17 cellular contexts compared by ENCODE assay signal in the genomic region with DNA sequence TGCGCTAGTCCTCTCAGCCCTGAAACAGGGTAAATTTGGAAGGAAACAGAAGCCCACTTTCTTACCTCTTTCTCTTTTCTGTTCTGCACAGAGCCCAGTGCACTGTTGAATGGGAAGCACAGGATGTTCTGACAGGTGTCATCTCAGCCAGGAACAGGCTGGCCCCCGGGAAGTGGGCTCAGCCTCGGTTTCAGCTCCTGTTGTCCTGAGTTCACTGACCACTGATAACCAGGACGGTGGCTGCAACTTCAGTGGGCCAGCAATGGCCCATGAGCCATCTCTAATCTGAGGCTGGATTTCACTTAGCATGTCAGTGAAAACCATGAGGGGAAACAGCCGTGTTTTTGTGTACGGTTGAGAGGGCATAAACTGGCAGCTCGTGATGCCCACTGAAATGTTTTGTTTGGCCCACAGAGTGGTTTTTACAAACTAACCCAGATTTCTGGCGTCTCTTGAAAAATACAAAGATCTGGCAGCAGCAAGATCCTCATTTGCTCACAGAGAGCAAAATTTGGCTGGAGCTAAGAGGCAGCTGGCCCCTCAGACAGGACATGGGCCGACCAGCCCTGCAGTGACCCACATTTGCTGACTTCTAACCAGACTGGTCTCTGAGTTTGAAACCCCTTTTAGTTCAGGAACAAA.
"Had no signal": no experiment of that assay in that cellular context is flagged by ENCODE, and none has a peak within 500 bp of the region (broad histone marks: within the 10 kb centered on the region; RNA-seq: fewer than 3 reads in every experiment).

No MANE protein-coding gene starts in this region.

- H3K4me3 ChIP-seq: ascending aorta, breast epithelium, left lung, smooth muscle cell, thoracic aorta had no signal

- H3K27ac ChIP-seq: ascending aorta, breast epithelium, left lung, thoracic aorta, VCaP had no signal

- H3K4me2 ChIP-seq: smooth muscle cell had no signal

- DNase-seq: activated CD4-positive, CD25-positive, alpha-beta regulatory T cell treated with anti-CD3 and anti-CD28 coated beads, Interleukin-2, amount 50 U/mL, for 72 hours; activated effector memory CD4-positive, alpha-beta T cell treated with anti-CD3 and anti-CD28 coated beads, Interleukin-2, amount 50 U/mL, for 16 hours; activated naive CD4-positive, alpha-beta T cell treated with anti-CD3 and anti-CD28 coated beads, Interleukin-2, amount 50 U/mL, for 16 hours; activated T-cell treated with anti-CD3 and anti-CD28 coated beads, Interleukin-2, amount 50 U/mL, for 72 hours; foreskin melanocyte; kidney; left lung; stimulated activated CD4-positive, alpha-beta T cell treated with anti-CD3 and anti-CD28 coated beads, Interleukin-4, amount 100 ng/mL, for 1 hour; stimulated activated naive CD8-positive, alpha-beta T cell treated with anti-CD3 and anti-CD28 coated beads, Interleukin-15, amount 100 ng/mL, for 72 hours; T-helper 17 cell had no signal

- H3K4me3 Mint-ChIP-seq: activated T-cell treated with anti-CD3 and anti-CD28 coated beads, Interleukin-2, amount 50 U/mL, for 72 hours; stimulated activated naive CD8-positive, alpha-beta T cell treated with anti-CD3 and anti-CD28 coated beads, Interleukin-15, amount 100 ng/mL, for 72 hours; T-helper 17 cell had no signal

- H3K9me3 ChIP-seq: ascending aorta, breast epithelium, thoracic aorta had no signal

- H3K27ac Mint-ChIP-seq: activated T-cell treated with anti-CD3 and anti-CD28 coated beads, Interleukin-2, amount 50 U/mL, for 72 hours; progenitor cell of endocrine pancreas; stimulated activated naive CD8-positive, alpha-beta T cell treated with anti-CD3 and anti-CD28 coated beads, Interleukin-15, amount 100 ng/mL, for 72 hours; T-helper 17 cell had no signal

- H3K27me3 Mint-ChIP-seq: progenitor cell of endocrine pancreas; stimulated activated naive CD8-positive, alpha-beta T cell treated with anti-CD3 and anti-CD28 coated beads, Interleukin-15, amount 100 ng/mL, for 72 hours; T-helper 17 cell had no signal

- H3K4me1 ChIP-seq: ascending aorta, breast epithelium, left lung had no signal

- H3K36me3 ChIP-seq: ascending aorta, breast epithelium, left lung, thoracic aorta had no signal

- ATAC-seq: activated T-cell treated with anti-CD3 and anti-CD28 coated beads, Interleukin-2, amount 50 U/mL, for 72 hours; left lung; sciatic nerve; stimulated activated naive CD8-positive, alpha-beta T cell treated with anti-CD3 and anti-CD28 coated beads, Interleukin-15, amount 100 ng/mL, for 72 hours; T-helper 17 cell had no signal

- H3K4me1 Mint-ChIP-seq: stimulated activated naive CD8-positive, alpha-beta T cell treated with anti-CD3 and anti-CD28 coated beads, Interleukin-15, amount 100 ng/mL, for 72 hours; T-helper 17 cell had no signal

- H3K27me3 ChIP-seq: ascending aorta, breast epithelium, left lung had no signal
